1 cellular context compared by ENCODE assay signal in genomic region chr14:74763803-74764531, GRCh38.
TF ChIP-seq lines count a peak whose summit lies in the region.

No MANE protein-coding gene starts in this region.

TF ChIP-seq in H1, 55 proteins besides CTCF, POLR2A, EP300 and RAD21:
- TF ChIP-seq CHD2 (IDR thresholded peaks at IDR 0.05; ENCODE audit: low read length) (no peak), KDM4A (IDR thresholded peaks at IDR 0.05; ENCODE audit: low read depth, low read length, severe bottlenecking) (peak; percentile 10), HDAC2 (IDR thresholded peaks at IDR 0.05; ENCODE audit: borderline replicate concordance in 1 of 2, low read depth in 2 of 2, low read length in 2 of 2) (no peak)
